8 cellular contexts compared by ENCODE assay signal in genomic region chr7:44796034-44796503, GRCh38.
A peak's percentile ranks its signal among the peaks of the same experiment; 100 is the strongest.
DNase-seq lines count a peak whose midpoint lies in the region; ATAC-seq and TF ChIP-seq lines count a peak whose summit lies in the region.

No MANE protein-coding gene starts in this region.

- H3K4me3 ChIP-seq in AG10803 (ENCODE audit: low read length), result peak overlapping the region; percentile 95

- peak overlapping the region; percentile 91 to 97 for H3K4me3 Mint-ChIP-seq in stimulated activated naive CD8-positive, alpha-beta T cell treated with anti-CD3 and anti-CD28 coated beads, Interleukin-15, amount 100 ng/mL, for 72 hours

- no peak for TF ChIP-seq CTCF in AG10803 (conservative IDR thresholded peaks at IDR 0.05; ENCODE audit: low read length)

- DNase-seq in AG10803 (ENCODE audit: low read depth) (peak; percentile 44), NCI-H748 treated with DMSO at 0.1 percent for 48 hours (lab: John Stamatoyannopoulos, UW) (peak; percentile 65), T47D (ENCODE audit: low read depth in 1 of 2, low spot score in 1 of 2) (peak; percentile 60 to 84), iris pigment epithelial cell (ENCODE audit: low read depth) (peak; percentile 34)
- no peak for DNase-seq in stimulated activated naive CD8-positive, alpha-beta T cell treated with anti-CD3 and anti-CD28 coated beads, Interleukin-15, amount 100 ng/mL, for 72 hours
- no peak for DNase-seq in effector CD4-positive, alpha-beta T cell

- ATAC-seq in GM18508 (IDR thresholded peaks at IDR 0.05; ENCODE audit: insufficient read depth, unreplicated experiment) (peak; percentile 5), HG03066 (IDR thresholded peaks at IDR 0.05; ENCODE audit: low read depth, unreplicated experiment) (peak; percentile 10)
- peak; percentile 60 for ATAC-seq in stimulated activated naive CD8-positive, alpha-beta T cell treated with anti-CD3 and anti-CD28 coated beads, Interleukin-15, amount 100 ng/mL, for 72 hours

- H3K4me1 Mint-ChIP-seq in stimulated activated naive CD8-positive, alpha-beta T cell treated with anti-CD3 and anti-CD28 coated beads, Interleukin-15, amount 100 ng/mL, for 72 hours, result peaks cover 27% of the 10 kb centered on the region

- no peaks in the 10 kb centered on the region for H3K9me3 Mint-ChIP-seq in stimulated activated naive CD8-positive, alpha-beta T cell treated with anti-CD3 and anti-CD28 coated beads, Interleukin-15, amount 100 ng/mL, for 72 hours

- H3K27ac Mint-ChIP-seq in stimulated activated naive CD8-positive, alpha-beta T cell treated with anti-CD3 and anti-CD28 coated beads, Interleukin-15, amount 100 ng/mL, for 72 hours, result peak overlapping the region; percentile 97 to 100

- no peaks in the 10 kb centered on the region for H3K27me3 Mint-ChIP-seq in stimulated activated naive CD8-positive, alpha-beta T cell treated with anti-CD3 and anti-CD28 coated beads, Interleukin-15, amount 100 ng/mL, for 72 hours

- in situ Hi-C loops in T47D (cut with HindIII; ENCODE audit: low pct_unique_long_range_greater_than_20kb, low sequenced_read_pairs), result no loop called here

Comparison
In these comparisons a context has a peak if more than half of its experiments do, and no peak if none do; other contexts are left out.
1. DNase-seq: peak in AG10803 (single experiment), NCI-H748 treated with DMSO at 0.1 percent for 48 hours (single experiment), T47D (2 of 2) and iris pigment epithelial cell (single experiment); none in stimulated activated naive CD8-positive, alpha-beta T cell treated with anti-CD3 and anti-CD28 coated beads, Interleukin-15, amount 100 ng/mL, for 72 hours (0 of 2) and effector CD4-positive, alpha-beta T cell (single experiment).
2. ATAC-seq: peak in every context shown above with its lines; median percentile 60 in stimulated activated naive CD8-positive, alpha-beta T cell treated with anti-CD3 and anti-CD28 coated beads, Interleukin-15, amount 100 ng/mL, for 72 hours; 10 in HG03066; 5 in GM18508.